Comparison of ENCODE assay signal across 8 cellular contexts in genomic region chr16:1972490-1972877, GRCh38.
DNase-seq lines count a peak whose midpoint lies in the region; ATAC-seq and TF ChIP-seq lines count a peak whose summit lies in the region.

No MANE protein-coding gene starts in this region.

- peak overlapping the region; percentile 87 for H3K9ac ChIP-seq in OCI-LY3 (ENCODE audit: low read length)

- no peak overlapping the region for H2AFZ ChIP-seq in OCI-LY3 (ENCODE audit: low read depth, low read length)

- no peaks in the 10 kb centered on the region for H3K9me3 Mint-ChIP-seq in effector memory CD8-positive, alpha-beta T cell
- no peaks in the 10 kb centered on the region for H3K9me3 Mint-ChIP-seq in nephron progenitor cell

- no peaks in the 10 kb centered on the region for H4K20me1 ChIP-seq in OCI-LY3 (ENCODE audit: insufficient read depth, low read length)

- H3K27me3 Mint-ChIP-seq in effector memory CD8-positive, alpha-beta T cell: no peaks in the 10 kb centered on the region
- peaks cover 7% of the 10 kb centered on the region for H3K27me3 Mint-ChIP-seq in nephron progenitor cell (ENCODE audit: low read depth, poor library complexity)

- H3K4me3 Mint-ChIP-seq in effector memory CD8-positive, alpha-beta T cell: peak overlapping the region; percentile 98
- H3K4me3 Mint-ChIP-seq in nephron progenitor cell: peak overlapping the region; percentile 95

- ATAC-seq in GM19035 (IDR thresholded peaks at IDR 0.05; ENCODE audit: unreplicated experiment) (peak; percentile 12), HG03469 (IDR thresholded peaks at IDR 0.05; ENCODE audit: unreplicated experiment) (no peak)
- no peak for ATAC-seq in effector memory CD8-positive, alpha-beta T cell (replicated peaks)

- H3K36me3 Mint-ChIP-seq in effector memory CD8-positive, alpha-beta T cell (ENCODE audit: insufficient read depth): peaks cover 26% of the 10 kb centered on the region
- peaks cover 2% of the 10 kb centered on the region for H3K36me3 Mint-ChIP-seq in nephron progenitor cell (ENCODE audit: low read depth)

- no peaks in the 10 kb centered on the region for H3K9me3 ChIP-seq in OCI-LY3 (ENCODE audit: insufficient read depth, low read length)

- peaks cover 16% of the 10 kb centered on the region for H3K36me3 ChIP-seq in OCI-LY3 (replicated peaks; ENCODE audit: low read depth, low read length)

- H3K4me1 ChIP-seq in OCI-LY3 (ENCODE audit: low read length): peaks cover 14% of the 10 kb centered on the region

- TF ChIP-seq CTCF in OCI-LY3 (IDR thresholded peaks at IDR 0.05; ENCODE audit: low read depth, low read length) (no peak), nephron progenitor cell (IDR thresholded peaks at IDR 0.05) (no peak)

- no peaks in the 10 kb centered on the region for H3K27me3 ChIP-seq in OCI-LY3 (ENCODE audit: low read depth, low read length)

- peaks cover 36% of the 10 kb centered on the region for H3K79me2 ChIP-seq in OCI-LY3 (ENCODE audit: low read length)

- DNase-seq in effector memory CD8-positive, alpha-beta T cell: no peak
- peak; percentile 55 for DNase-seq in nephron progenitor cell
- DNase-seq in COR-L47 (lab: John Stamatoyannopoulos, UW): no peak
- DNase-seq in retina: no peak
- no peak for DNase-seq in NCI-H2107 (lab: John Stamatoyannopoulos, UW)

- peaks cover 19 to 20% of the 10 kb centered on the region in 2 donors for H3K4me1 Mint-ChIP-seq in effector memory CD8-positive, alpha-beta T cell (ENCODE audit: low read depth in 2 of 2)
- H3K4me1 Mint-ChIP-seq in nephron progenitor cell: peaks cover 20% of the 10 kb centered on the region

- H3K4me3 ChIP-seq in OCI-LY3 (ENCODE audit: low read length): peak overlapping the region; percentile 100

- H3K27ac Mint-ChIP-seq in effector memory CD8-positive, alpha-beta T cell: peak overlapping the region; percentile 98
- H3K27ac Mint-ChIP-seq in nephron progenitor cell: no peak overlapping the region

- no peak overlapping the region for H3K27ac ChIP-seq in OCI-LY3 (ENCODE audit: low read length)

- H3K4me2 ChIP-seq in OCI-LY3 (ENCODE audit: low read length): peak overlapping the region; percentile 88
